1 cellular context compared by ENCODE assay signal in the genomic region with DNA sequence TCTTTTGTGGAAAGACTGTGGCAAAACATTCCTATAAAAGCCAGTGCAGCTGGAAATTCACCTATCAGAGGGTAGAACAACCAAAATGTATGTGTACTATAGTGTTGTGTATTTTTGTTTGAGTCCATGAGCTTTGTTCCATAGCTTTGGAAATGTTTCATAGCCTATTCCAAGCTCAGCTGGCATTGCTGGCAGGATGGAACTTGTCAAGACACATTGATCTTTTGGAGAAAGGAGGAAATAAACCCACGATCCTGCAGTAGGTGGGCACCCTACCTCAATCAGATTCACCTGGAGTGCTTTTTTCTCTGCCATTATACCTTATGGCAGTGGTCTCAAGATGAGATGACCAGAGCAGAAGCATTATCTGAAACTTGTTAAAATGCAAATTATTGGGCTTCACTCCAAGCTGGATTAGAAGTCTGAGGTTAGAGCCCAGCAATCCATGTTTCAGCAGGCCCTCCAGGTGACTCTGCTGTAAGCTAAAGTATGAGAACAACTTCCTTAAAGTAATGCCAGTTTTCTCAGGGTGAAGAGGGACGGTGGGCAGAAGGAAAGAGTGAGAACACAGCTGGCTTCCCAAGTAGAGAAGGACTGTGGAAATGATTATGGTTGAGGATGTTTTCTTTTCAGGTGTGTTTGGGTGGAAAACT.
TF ChIP-seq lines count a peak whose summit lies in the region.

No MANE protein-coding gene starts in this region.

TF ChIP-seq in GM23338, 12 proteins besides CTCF, POLR2A, EP300 and RAD21:
- TF ChIP-seq REST (IDR thresholded peaks at IDR 0.05; ENCODE audit: unreplicated experiment) (no peak), ZNF462 (CRISPR knock-in tag; IDR thresholded peaks at IDR 0.05) (no peak), STAT1 (IDR thresholded peaks at IDR 0.05; ENCODE audit: unreplicated experiment) (no peak), ZNF331 (CRISPR knock-in tag; IDR thresholded peaks at IDR 0.05; ENCODE audit: low read depth) (no peak), EZH2 (IDR thresholded peaks at IDR 0.05; ENCODE audit: low read depth, unreplicated experiment) (no peak), ZNF114 (CRISPR knock-in tag; IDR thresholded peaks at IDR 0.05) (no peak), CREB1 (CRISPR knock-in tag; IDR thresholded peaks at IDR 0.05; ENCODE audit: low read depth) (no peak), EZH2phosphoT487 (IDR thresholded peaks at IDR 0.05; ENCODE audit: unreplicated experiment) (no peak), POLR2AphosphoS5 (IDR thresholded peaks at IDR 0.05; ENCODE audit: low read depth) (no peak)
